28 cellular contexts compared by ENCODE assay signal in the genomic region with DNA sequence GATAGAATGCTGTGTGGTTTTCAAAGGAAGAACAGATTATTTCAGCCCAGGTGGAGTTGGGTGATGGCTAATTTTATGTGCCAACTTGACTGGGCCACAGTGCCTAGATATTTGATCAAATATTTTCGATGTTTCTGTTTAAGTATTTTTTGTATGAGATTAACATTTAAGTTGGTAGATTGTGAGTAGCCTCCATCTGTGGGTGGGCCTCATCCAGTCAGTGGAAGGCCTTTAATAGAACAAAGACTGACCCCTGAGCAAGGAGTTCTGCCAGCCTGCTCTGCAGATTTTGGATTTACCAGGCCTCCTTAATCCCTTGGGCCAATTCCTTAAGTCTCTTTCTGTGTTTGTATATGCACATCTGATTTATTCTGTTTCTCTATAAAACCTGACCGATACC. TPM values are rescaled to one million over a fixed set of nuclear protein-coding genes. Genes with fewer than 3 reads are reported as not detected.
DNase-seq lines count a peak whose midpoint lies in the region; ATAC-seq and TF ChIP-seq lines count a peak whose summit lies in the region.
"Had no signal": no experiment of that assay in that cellular context is flagged by ENCODE, and none has a peak within 500 bp of the region (broad histone marks: within the 10 kb centered on the region; RNA-seq: fewer than 3 reads in every experiment).

No MANE protein-coding gene starts in this region.

- H3K4me1 ChIP-seq in OCI-LY7 (ENCODE audit: insufficient read depth, low read length, poor library complexity, severe bottlenecking) (peaks cover 65% of the 10 kb centered on the region), aorta (ENCODE audit: control insufficient read depth in 1 of 2, insufficient read depth in 2 of 2, low read length in 2 of 2) (peaks cover 0 to 22% of the 10 kb centered on the region in 2 donors)

- H3K36me3 ChIP-seq in OCI-LY7 (ENCODE audit: insufficient read depth, low read length) (peaks cover 54% of the 10 kb centered on the region), aorta (ENCODE audit: control insufficient read depth in 1 of 2, insufficient read depth in 2 of 2, low read length in 1 of 2) (no peaks in the 10 kb centered on the region)
- H3K36me3 ChIP-seq: BE2C, cardiac muscle cell, tibial artery had no signal

- peak overlapping the region; percentile 45 for H3K4me3 Mint-ChIP-seq in activated T-cell treated with anti-CD3 and anti-CD28 coated beads, Interleukin-2, amount 50 U/mL, for 4 hours
- no peak overlapping the region for H3K4me3 Mint-ChIP-seq in memory B cell
- H3K4me3 Mint-ChIP-seq in type B pancreatic cell = peak overlapping the region; percentile 35
- H3K4me3 Mint-ChIP-seq: stimulated activated naive CD8-positive, alpha-beta T cell treated with anti-CD3 and anti-CD28 coated beads, Interleukin-15, amount 100 ng/mL, for 72 hours had no signal

- H3K36me3 Mint-ChIP-seq in activated T-cell treated with anti-CD3 and anti-CD28 coated beads, Interleukin-2, amount 50 U/mL, for 4 hours (ENCODE audit: insufficient read depth) = peaks cover 22% of the 10 kb centered on the region
- peaks cover 13% of the 10 kb centered on the region for H3K36me3 Mint-ChIP-seq in memory B cell
- H3K36me3 Mint-ChIP-seq in type B pancreatic cell = peaks cover 21% of the 10 kb centered on the region

- no peak overlapping the region for H2AFZ ChIP-seq in OCI-LY7 (ENCODE audit: low read length)

- no peaks in the 10 kb centered on the region for H3K9me3 Mint-ChIP-seq in activated T-cell treated with anti-CD3 and anti-CD28 coated beads, Interleukin-2, amount 50 U/mL, for 4 hours
- H3K9me3 Mint-ChIP-seq in memory B cell = no peaks in the 10 kb centered on the region
- no peaks in the 10 kb centered on the region for H3K9me3 Mint-ChIP-seq in type B pancreatic cell
- H3K9me3 Mint-ChIP-seq: stimulated activated naive CD8-positive, alpha-beta T cell treated with anti-CD3 and anti-CD28 coated beads, Interleukin-15, amount 100 ng/mL, for 72 hours had no signal

- H3K27ac ChIP-seq in OCI-LY7 (ENCODE audit: low read depth, low read length, poor library complexity, severe bottlenecking) (no peak overlapping the region), aorta (ENCODE audit: low read depth in 1 of 2, low read length in 2 of 2) (no peak overlapping the region)
- H3K27ac ChIP-seq: A549, cardiac muscle cell, psoas muscle, RWPE1, VCaP had no signal

- H3K9me2 ChIP-seq in OCI-LY7 (ENCODE audit: insufficient read depth, low read length) = no peaks in the 10 kb centered on the region

- no peaks in the 10 kb centered on the region for H3K27me3 ChIP-seq in aorta (ENCODE audit: control insufficient read depth in 1 of 2, insufficient read depth in 2 of 2, low read length in 1 of 2)
- H3K27me3 ChIP-seq: BE2C, cardiac muscle cell, tibial artery had no signal

- no peak for ATAC-seq in activated T-cell treated with anti-CD3 and anti-CD28 coated beads, Interleukin-2, amount 50 U/mL, for 4 hours
- no peak for ATAC-seq in memory B cell (ENCODE audit: low read depth)
- ATAC-seq in aorta (ENCODE audit: low FRiP score) = no peak
- ATAC-seq: A549; left ventricle myocardium superior; stimulated activated naive CD8-positive, alpha-beta T cell treated with anti-CD3 and anti-CD28 coated beads, Interleukin-15, amount 100 ng/mL, for 72 hours had no signal

- H3K4me3 ChIP-seq in OCI-LY7 (ENCODE audit: low read depth, low read length, poor library complexity, severe bottlenecking) (no peak overlapping the region), aorta (ENCODE audit: low read length in 2 of 2) (no peak overlapping the region)
- H3K4me3 ChIP-seq: A549, cardiac muscle cell, psoas muscle, SK-N-MC, tibial artery had no signal

- no TSS peak for BruUV-seq in OCI-LY7 (replicated peaks; lab: Mats Ljungman, UMichigan)

- peak overlapping the region; percentile 4; the same call in 1 of the 2 replicates for H3K4me2 ChIP-seq in OCI-LY7 (ENCODE audit: low read length)
- H3K4me2 ChIP-seq: A549 had no signal

- H3K4me1 Mint-ChIP-seq in activated T-cell treated with anti-CD3 and anti-CD28 coated beads, Interleukin-2, amount 50 U/mL, for 4 hours (ENCODE audit: low read depth) = peaks cover 82% of the 10 kb centered on the region
- H3K4me1 Mint-ChIP-seq in memory B cell = peaks cover 47% of the 10 kb centered on the region
- peaks cover 34% of the 10 kb centered on the region for H3K4me1 Mint-ChIP-seq in type B pancreatic cell (ENCODE audit: unreplicated experiment)

- CTCF ChIA-PET in OCI-LY7 (lab: Charles Lee; ENCODE audit: unreplicated experiment) = no interaction called here

- DNase-seq in activated T-cell treated with anti-CD3 and anti-CD28 coated beads, Interleukin-2, amount 50 U/mL, for 4 hours = no peak
- DNase-seq in activated T-cell treated with anti-CD3 and anti-CD28 coated beads, Interleukin-2, amount 50 U/mL, for 48 hours = no peak
- no peak for DNase-seq in OCI-LY7 (ENCODE audit: low spot score)
- no peak for DNase-seq in memory B cell (ENCODE audit: low spot score in 2 of 2)
- DNase-seq in type B pancreatic cell (ENCODE audit: extremely low spot score, unreplicated experiment) = no peak
- no peak for DNase-seq in aorta
- DNase-seq in activated CD8-positive, alpha-beta memory T cell treated with anti-CD3 and anti-CD28 coated beads, Interleukin-2, amount 50 U/mL, for 4 hours = no peak
- no peak for DNase-seq in foreskin melanocyte
- DNase-seq: activated CD8-positive, alpha-beta memory T cell treated with anti-CD3 and anti-CD28 coated beads, Interleukin-2, amount 50 U/mL, for 48 hours; amygdala; BE2C; Calu3; dermis blood vessel endothelial cell; H7; hypothalamus; left ventricle myocardium superior; NCI-H1105; NCI-H2029 treated with DMSO at 0.1 percent for 48 hours; NCI-H2227 treated with DMSO at 0.1 percent for 48 hours; NCI-H69; psoas muscle; stimulated activated naive CD8-positive, alpha-beta T cell treated with anti-CD3 and anti-CD28 coated beads, Interleukin-15, amount 100 ng/mL, for 72 hours; tibial artery had no signal

- WGBS in aorta, 2 donors = 80 to 84% methylated on average over 2 of the region's 2 CpGs

- H4K20me1 ChIP-seq in OCI-LY7 (ENCODE audit: insufficient read depth, low read length) = peaks cover 66% of the 10 kb centered on the region

- POLR2A ChIA-PET in OCI-LY7 (lab: Charles Lee) = interaction anchor here (1.1 kb wide), 2 partner anchors 10 to 24 kb away, joined by 3 read pairs; no protein-coding TSS in a partner anchor

- TF ChIP-seq CTCF in OCI-LY7 (conservative IDR thresholded peaks at IDR 0.05; ENCODE audit: low read length) = no peak
- TF ChIP-seq CTCF in type B pancreatic cell (conservative IDR thresholded peaks at IDR 0.05) = no peak

- intact Hi-C loops in OCI-LY7 (cut with micrococcal nuclease; ENCODE audit: unreplicated experiment) = no loop called here
- intact Hi-C loops in aorta (cut with DNase I) = no loop called here

- peak overlapping the region; percentile 64 for H3K27ac Mint-ChIP-seq in memory B cell
- no peak overlapping the region for H3K27ac Mint-ChIP-seq in type B pancreatic cell

- H3K9me3 ChIP-seq in OCI-LY7 (ENCODE audit: low read length) (no peaks in the 10 kb centered on the region; the same call in 1 of the 2 replicates), aorta (ENCODE audit: control insufficient read depth, low read length) (no peaks in the 10 kb centered on the region)
- H3K9me3 ChIP-seq: A549, BE2C, psoas muscle, tibial artery had no signal

- H3K27me3 Mint-ChIP-seq in activated T-cell treated with anti-CD3 and anti-CD28 coated beads, Interleukin-2, amount 50 U/mL, for 4 hours (ENCODE audit: low read depth) = no peaks in the 10 kb centered on the region
- no peaks in the 10 kb centered on the region for H3K27me3 Mint-ChIP-seq in memory B cell
- no peaks in the 10 kb centered on the region for H3K27me3 Mint-ChIP-seq in type B pancreatic cell
- H3K27me3 Mint-ChIP-seq: stimulated activated naive CD8-positive, alpha-beta T cell treated with anti-CD3 and anti-CD28 coated beads, Interleukin-15, amount 100 ng/mL, for 72 hours had no signal

- peaks cover 100% of the 10 kb centered on the region for H3K79me2 ChIP-seq in OCI-LY7 (ENCODE audit: insufficient read depth, low read depth, low read length)

RNA-seq across cellular contexts. Expression of gene LSM14A, which starts 13.9 kb away (rescaled TPM):
- 100 to 1,000 TPM; 126 to 134 (median 129) TPM for total RNA-seq in activated T-cell treated with anti-CD3 and anti-CD28 coated beads, Interleukin-2, amount 50 U/mL, for 4 hours
- total RNA-seq in OCI-LY7 (2014; rRNA removed; shearing (Covaris generic)) = 151 and 182 TPM in 2 replicates
- 189 and 234 TPM in 2 replicates for total RNA-seq in OCI-LY7 (2022)
- 112 and 123 TPM in 2 replicates for total RNA-seq in type B pancreatic cell (ENCODE audit: low replicate concordance)
- 100 to 1,000 TPM in 1 of 2 donors, 10 to 100 TPM in 1; 86.5 to 108 TPM for total RNA-seq in aorta
- polyA plus RNA-seq in aorta = 10 to 100 TPM; 80.4 to 88.5 TPM
